In genomic region chrX:49073641-49074575, GRCh38 we compare ENCODE assay signal across 8 cellular contexts. TPM values are rescaled to one million over a fixed set of nuclear protein-coding genes. Genes with fewer than 3 reads are reported as not detected.
DNase-seq lines count a peak whose midpoint lies in the region; ATAC-seq, FAIRE-seq and TF ChIP-seq lines count a peak whose summit lies in the region.

A gene with protein sequence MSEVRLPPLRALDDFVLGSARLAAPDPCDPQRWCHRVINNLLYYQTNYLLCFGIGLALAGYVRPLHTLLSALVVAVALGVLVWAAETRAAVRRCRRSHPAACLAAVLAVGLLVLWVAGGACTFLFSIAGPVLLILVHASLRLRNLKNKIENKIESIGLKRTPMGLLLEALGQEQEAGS (minus strand): TSS chrX:49074002. CDS start chrX:49073987, 15 bp downstream.

- H2AFZ ChIP-seq in GM12878 (ENCODE audit: control insufficient read depth, low read depth, low read length), result peak within 1 kb of the TSS; percentile 67; the same call in 1 of the 2 replicates
- no peak within 1 kb of the TSS for H2AFZ ChIP-seq in hepatocyte

- WGBS in GM12878 (ENCODE audit: insufficient coverage, insufficient replicate concordance, low lambda C conversion rate, missing lambda C conversion rate), result 32% methylated on average over 52 of the region's 61 CpGs
- 43% methylated on average over 54 of the region's 61 CpGs for WGBS in hepatocyte (ENCODE audit: low lambda C conversion rate, missing lambda C conversion rate)

- BruUV-seq in GM12878 (replicated peaks; lab: Mats Ljungman, UMichigan), result no TSS peak

- RAD21 ChIA-PET in GM12878 (lab: Charles Lee; ENCODE audit: unreplicated experiment), result no interaction called here

- CTCF ChIA-PET in GM12878 (lab: Yijun Ruan, JAX), result no interaction called here

- peak within 1 kb of the TSS; percentile 34; the same call in 1 of the 2 replicates for H3K9ac ChIP-seq in GM12878 (ENCODE audit: control insufficient read depth, insufficient read depth, low read length)

- SMC1A ChIA-PET in GM12878 (lab: Charles Lee; ENCODE audit: uncharacterized antibody, unreplicated experiment), result no interaction called here

- H3K4me3 ChIP-seq in GM12878 (peak within 1 kb of the TSS; percentile 76), hepatocyte (peak within 1 kb of the TSS; percentile 46)

- in situ Hi-C loops in GM12878 (cut with MboI), result no loop called here

- H3K4me2 ChIP-seq in GM12878 (ENCODE audit: control insufficient read depth, insufficient read depth), result peak within 1 kb of the TSS; percentile 64
- peak within 1 kb of the TSS; percentile 77 for H3K4me2 ChIP-seq in hepatocyte

- H3K36me3 ChIP-seq in GM12878 (ENCODE audit: control insufficient read depth in 2 of 2, insufficient read depth in 2 of 2, low read length in 1 of 2) (no peaks in the 10 kb centered on the region; a peak in 1 of 4 replicates), hepatocyte (replicated peaks; ENCODE audit: insufficient read depth, low read depth) (no peaks in the 10 kb centered on the region)

- intact Hi-C loops in GM12878 (cut with micrococcal nuclease; ENCODE audit: unreplicated experiment), result no loop called here

- H3K4me1 ChIP-seq in GM12878 (ENCODE audit: control insufficient read depth, insufficient read depth, low read length) (no peaks in the 10 kb centered on the region), hepatocyte (ENCODE audit: insufficient read depth) (no peaks in the 10 kb centered on the region)

- H3K9me3 ChIP-seq in GM12878 (replicated peaks; ENCODE audit: control insufficient read depth, insufficient read depth, low read length) (peaks cover 2% of the 10 kb centered on the region; the same call in 1 of the 3 replicates), hepatocyte (ENCODE audit: low read depth) (no peaks in the 10 kb centered on the region)

- DNase-seq in GDM1 (lab: John Stamatoyannopoulos, UW), result peak; percentile 76
- DNase-seq in NCI-H187 (lab: John Stamatoyannopoulos, UW), result peak; percentile 26 to 57
- peak; percentile 84 for DNase-seq in T-helper 22 cell (ENCODE audit: low read depth)
- peak; percentile 42 for DNase-seq in GM12878 (ENCODE audit: low read depth, low spot score)
- DNase-seq in hepatocyte (ENCODE audit: low spot score), result peak; percentile 93
- DNase-seq in renal cortical epithelial cell (ENCODE audit: low read depth), result peak; percentile 80

- peak; percentile 82 for TF ChIP-seq POLR2A in GM12878 (IDR thresholded peaks at IDR 0.05; ENCODE audit: low read depth, low read length)

- TF ChIP-seq CTCF in GM12878 (IDR thresholded peaks at IDR 0.05 in 2 of 3, conservative IDR thresholded peaks at IDR 0.05 in 1 of 3; ENCODE audit: control insufficient read depth in 2 of 3, extremely low read depth in 1 of 3, insufficient read depth in 1 of 3, low read depth in 3 of 3, low read length in 3 of 3) (no peak), hepatocyte (IDR thresholded peaks at IDR 0.05; ENCODE audit: poor library complexity) (no peak)

- peak; percentile 83 for ATAC-seq in HG02588 (IDR thresholded peaks at IDR 0.05; ENCODE audit: unreplicated experiment)
- peak; percentile 60 for ATAC-seq in GM12878
- ATAC-seq in HG02763 (IDR thresholded peaks at IDR 0.05; ENCODE audit: unreplicated experiment), result no peak

- H3K27me3 ChIP-seq in GM12878 (replicated peaks in 1 of 2; ENCODE audit: control insufficient read depth in 2 of 2, insufficient read depth in 2 of 2, low read length in 1 of 2) (no peaks in the 10 kb centered on the region), hepatocyte (no peaks in the 10 kb centered on the region)

- H3K27ac ChIP-seq in GM12878 (ENCODE audit: control insufficient read depth, insufficient read depth) (no peak within 1 kb of the TSS), hepatocyte (peak within 1 kb of the TSS; percentile 87)

- FAIRE-seq in GM12878 (lab: Jason Lieb, UNC), result no peak

- H3K79me2 ChIP-seq in GM12878 (ENCODE audit: control insufficient read depth, insufficient read depth, low read length), result no peaks in the 10 kb centered on the region
- no peaks in the 10 kb centered on the region for H3K79me2 ChIP-seq in hepatocyte

- POLR2A ChIA-PET in GM12878 (lab: Charles Lee), result no interaction called here

- H4K20me1 ChIP-seq in GM12878 (ENCODE audit: control insufficient read depth, insufficient read depth) (no peaks in the 10 kb centered on the region), hepatocyte (ENCODE audit: insufficient read depth, poor library complexity, severe bottlenecking) (no peaks in the 10 kb centered on the region)

- TF ChIP-seq EP300 in GM12878 (IDR thresholded peaks at IDR 0.05; ENCODE audit: borderline replicate concordance in 1 of 2, control insufficient read depth in 1 of 2, low read depth in 2 of 2, low read length in 2 of 2), result no peak

- no peak for TF ChIP-seq RAD21 in GM12878 (IDR thresholded peaks at IDR 0.05; ENCODE audit: insufficient read depth, low read depth, low read length)

- H3K9me2 ChIP-seq in hepatocyte (replicated peaks; ENCODE audit: insufficient read depth), result no peaks in the 10 kb centered on the region

TF ChIP-seq in GM12878, 131 proteins besides CTCF, POLR2A, EP300 and RAD21 (continues in another document):
- TF ChIP-seq CBX5 (IDR thresholded peaks at IDR 0.05; ENCODE audit: low read depth) (peak; percentile 86; the same call in 1 of the 2 replicates), RUNX3 (IDR thresholded peaks at IDR 0.05; ENCODE audit: low read length) (peak; percentile 55), CUX1 (IDR thresholded peaks at IDR 0.05; ENCODE audit: insufficient replicate concordance, low read depth, low read length) (no peak), HDGF (IDR thresholded peaks at IDR 0.05) (no peak), EGR1 (IDR thresholded peaks at IDR 0.05; ENCODE audit: borderline replicate concordance in 1 of 2, low read depth in 2 of 2, low read length in 2 of 2) (0 out of 3 replicates have a peak, but pooled peaks of 1 of the 2 experiments have one; percentile 24), MYC (IDR thresholded peaks at IDR 0.05; ENCODE audit: insufficient read depth, insufficient read length, insufficient replicate concordance, low read length, severe bottlenecking) (no peak), RBBP5 (conservative IDR thresholded peaks at IDR 0.05) (no peak), BHLHE40 (IDR thresholded peaks at IDR 0.05; ENCODE audit: borderline replicate concordance in 1 of 2, low read depth in 2 of 2, low read length in 1 of 2) (peak; percentile 20 to 51; a peak in 1 of 4 replicates)

RNA-seq across cellular contexts. Expression of the gene that starts here (rescaled TPM):
- 2.0 and 2.4 TPM in 2 replicates for total RNA-seq in GM12878 (2013; cell fraction: nucleolus; rRNA removed)
- 4.7 and 5.7 TPM in 2 replicates for total RNA-seq in GM12878 (2014; rRNA removed)
- total RNA-seq in GM12878 (2014; rRNA removed; fragmentation: Illumina TruSeq; extraction: Trizol), result 2.0 and 2.6 TPM in 2 replicates
- 11.1 and 11.6 TPM in 2 replicates for total RNA-seq in GM12878 (2021)
- polyA plus RNA-seq in GM12878 (2011; ENCODE audit: low read depth), result 5.2 TPM
- polyA plus RNA-seq in GM12878 (2011; rRNA removed), result 0.49 and 0.80 TPM in 2 replicates
- polyA plus RNA-seq in GM12878 (2011; cell fraction: cytosol; rRNA removed), result 1.0 TPM in 2 replicates
- polyA plus RNA-seq in GM12878 (2011; cell fraction: nucleus; rRNA removed), result 4.9 and 6.0 TPM in 2 replicates
- polyA plus RNA-seq in GM12878 (2012), result 10.1 and 10.5 TPM in 2 replicates
- polyA plus RNA-seq in GM12878 (2014; fragmentation: Illumina TruSeq; extraction: Trizol), result 11.8 and 16.2 TPM in 2 replicates
- 1 to 10 TPM; 2.8 to 4.6 TPM for polyA plus RNA-seq in GM12878 (2014; fragmentation: Nextera tagmentation; extraction: Ambion mirVana)
- 7.7 and 9.4 TPM in 2 replicates for polyA plus RNA-seq in GM12878 (2014; rRNA removed)
- 10 to 100 TPM; 13.6 to 16.7 TPM for polyA plus RNA-seq in GM12878 (2016; fragmentation: Nextera tagmentation; extraction: Ambion mirVana)
- polyA minus RNA-seq in GM12878 (2011; rRNA and poly(A)+ RNA removed), result 0.72 TPM in 1 of 2 replicates, not detected in the other
- polyA minus RNA-seq in GM12878 (2011; cell fraction: cytosol; rRNA and poly(A)+ RNA removed), result not detected in 2 replicates
- polyA minus RNA-seq in GM12878 (2011; cell fraction: nucleus; rRNA and poly(A)+ RNA removed), result 1.6 and 1.7 TPM in 2 replicates
- total RNA-seq in hepatocyte, result 4.1 and 6.7 TPM in 2 replicates
- 59.7 and 76.9 TPM in 2 replicates for polyA plus RNA-seq in hepatocyte
- 4.3 and 9.4 TPM in 2 replicates for total RNA-seq in renal cortical epithelial cell

Comparison
In these comparisons a context has a peak if more than half of its experiments do, and no peak if none do; other contexts are left out.
1. DNase-seq: peak in every context shown above with its lines; median percentile 93 in hepatocyte; 84 in T-helper 22 cell; 80 in renal cortical epithelial cell; 76 in GDM1; 42 in GM12878; 42 in NCI-H187.